15 cellular contexts compared by ENCODE assay signal in the genomic region with DNA sequence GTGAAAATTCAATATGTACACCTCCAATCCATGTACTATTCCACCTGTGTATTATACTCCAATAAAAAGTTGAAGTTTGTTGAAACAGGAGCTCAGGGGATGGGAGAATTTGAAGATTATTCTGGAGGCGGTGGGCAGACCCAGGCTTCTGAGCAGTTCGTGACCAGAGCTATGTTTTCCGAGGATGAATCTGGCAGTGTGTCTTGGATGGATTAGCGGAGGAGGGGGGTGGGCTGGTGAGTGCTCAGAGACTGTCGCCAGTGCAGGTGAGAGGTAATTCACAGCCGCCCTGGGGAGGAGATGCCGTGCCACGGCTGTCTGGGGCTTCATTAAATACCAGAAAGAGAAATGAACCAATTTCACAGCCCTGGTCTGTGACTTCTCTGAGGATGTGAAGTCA.
"Had no signal": no experiment of that assay in that cellular context is flagged by ENCODE, and none has a peak within 500 bp of the region (broad histone marks: within the 10 kb centered on the region; RNA-seq: fewer than 3 reads in every experiment).

No MANE protein-coding gene starts in this region.

- H3K4me3 Mint-ChIP-seq: activated CD4-positive, alpha-beta T cell treated with anti-CD3 and anti-CD28 coated beads, Interleukin-2, amount 10 ng/mL, durations not matched to agents 7 days and 5 days; activated naive CD4-positive, alpha-beta T cell treated with anti-CD3 and anti-CD28 coated beads, Interleukin-2, amount 10 ng/mL, durations not matched to agents 7 days and 5 days; neural crest cell; stimulated activated memory B cell treated with anti-CD40 and anti-IgM and Interleukin-4, amounts not matched to agents 10 μg/mL and 1 μg/mL and 100 μg/mL, for 72 hours; T-cell had no signal

- H3K36me3 Mint-ChIP-seq: activated naive CD4-positive, alpha-beta T cell treated with anti-CD3 and anti-CD28 coated beads, Interleukin-2, amount 10 ng/mL, durations not matched to agents 7 days and 5 days; stimulated activated memory B cell treated with anti-CD40 and anti-IgM and Interleukin-4, amounts not matched to agents 10 μg/mL and 1 μg/mL and 100 μg/mL, for 72 hours; T-cell had no signal

- DNase-seq: activated CD4-positive, alpha-beta T cell treated with anti-CD3 and anti-CD28 coated beads, Interleukin-2, amount 10 ng/mL, durations not matched to agents 7 days and 5 days; activated naive CD4-positive, alpha-beta T cell treated with anti-CD3 and anti-CD28 coated beads, Interleukin-2, amount 10 ng/mL, durations not matched to agents 7 days and 5 days; activated T-cell treated with anti-CD3 and anti-CD28 coated beads, Interleukin-2, amount 50 U/mL, for 1 hour; esophagus squamous epithelium; hippocampal formation; left ventricle myocardium superior; stimulated activated CD4-positive, alpha-beta T cell treated with anti-CD3 and anti-CD28 coated beads, Interleukin-2, amount 100 ng/mL, for 48 hours; T-helper 9 cell; thyroid gland had no signal

- H3K4me1 ChIP-seq: ascending aorta, esophagus squamous epithelium, parathyroid adenoma, thyroid gland had no signal

- H3K27me3 ChIP-seq: ascending aorta, thyroid gland had no signal

- H3K36me3 ChIP-seq: ascending aorta, esophagus squamous epithelium, thyroid gland had no signal

- H3K4me3 ChIP-seq: ascending aorta, esophagus squamous epithelium, thyroid gland had no signal

- ATAC-seq: left ventricle myocardium superior; stimulated activated memory B cell treated with anti-CD40 and anti-IgM and Interleukin-4, amounts not matched to agents 10 μg/mL and 1 μg/mL and 100 μg/mL, for 72 hours; T-cell had no signal

- H3K27ac Mint-ChIP-seq: activated CD4-positive, alpha-beta T cell treated with anti-CD3 and anti-CD28 coated beads, Interleukin-2, amount 10 ng/mL, durations not matched to agents 7 days and 5 days; activated naive CD4-positive, alpha-beta T cell treated with anti-CD3 and anti-CD28 coated beads, Interleukin-2, amount 10 ng/mL, durations not matched to agents 7 days and 5 days; activated T-helper 2 cell treated with anti-CD3 and anti-CD28 coated beads, Interferon-gamma antibody, Interleukin-2, Interleukin-4, amounts not matched to agents 10 μg/mL and 5 μg/mL and 100 μg/mL, durations not matched to agents 14 hours and 24 hours and 36 hours; stimulated activated memory B cell treated with anti-CD40 and anti-IgM and Interleukin-4, amounts not matched to agents 10 μg/mL and 1 μg/mL and 100 μg/mL, for 72 hours; T-cell had no signal

- H3K9me3 ChIP-seq: ascending aorta, esophagus squamous epithelium, thyroid gland had no signal

- H3K9me3 Mint-ChIP-seq: activated CD4-positive, alpha-beta T cell treated with anti-CD3 and anti-CD28 coated beads, Interleukin-2, amount 10 ng/mL, durations not matched to agents 7 days and 5 days; activated naive CD4-positive, alpha-beta T cell treated with anti-CD3 and anti-CD28 coated beads, Interleukin-2, amount 10 ng/mL, durations not matched to agents 7 days and 5 days; activated T-helper 2 cell treated with anti-CD3 and anti-CD28 coated beads, Interferon-gamma antibody, Interleukin-2, Interleukin-4, amounts not matched to agents 10 μg/mL and 5 μg/mL and 100 μg/mL, durations not matched to agents 14 hours and 24 hours and 36 hours; T-cell had no signal

- H3K27ac ChIP-seq: ascending aorta, esophagus squamous epithelium, parathyroid adenoma, thyroid gland had no signal

- H3K4me1 Mint-ChIP-seq: activated CD4-positive, alpha-beta T cell treated with anti-CD3 and anti-CD28 coated beads, Interleukin-2, amount 10 ng/mL, durations not matched to agents 7 days and 5 days; activated naive CD4-positive, alpha-beta T cell treated with anti-CD3 and anti-CD28 coated beads, Interleukin-2, amount 10 ng/mL, durations not matched to agents 7 days and 5 days; stimulated activated memory B cell treated with anti-CD40 and anti-IgM and Interleukin-4, amounts not matched to agents 10 μg/mL and 1 μg/mL and 100 μg/mL, for 72 hours; T-cell had no signal

- H3K27me3 Mint-ChIP-seq: activated CD4-positive, alpha-beta T cell treated with anti-CD3 and anti-CD28 coated beads, Interleukin-2, amount 10 ng/mL, durations not matched to agents 7 days and 5 days; activated naive CD4-positive, alpha-beta T cell treated with anti-CD3 and anti-CD28 coated beads, Interleukin-2, amount 10 ng/mL, durations not matched to agents 7 days and 5 days; stimulated activated memory B cell treated with anti-CD40 and anti-IgM and Interleukin-4, amounts not matched to agents 10 μg/mL and 1 μg/mL and 100 μg/mL, for 72 hours had no signal
